ENCODE assay signal across 13 cellular contexts in genomic region chr4:99943904-99944437, GRCh38. TPM values are rescaled to one million over a fixed set of nuclear protein-coding genes. Genes with fewer than 3 reads are reported as not detected.
DNase-seq lines count a peak whose midpoint lies in the region; ATAC-seq and TF ChIP-seq lines count a peak whose summit lies in the region.
"Had no signal": no experiment of that assay in that cellular context is flagged by ENCODE, and none has a peak within 500 bp of the region (broad histone marks: within the 10 kb centered on the region; RNA-seq: fewer than 3 reads in every experiment).

No MANE protein-coding gene starts in this region.

- H3K27me3 Mint-ChIP-seq in activated CD4-positive, alpha-beta T cell treated with anti-CD3 and anti-CD28 coated beads, Interleukin-2, amount 10 ng/mL, durations not matched to agents 7 days and 5 days = no peaks in the 10 kb centered on the region
- H3K27me3 Mint-ChIP-seq in HFFc6 (ENCODE audit: insufficient read depth) = peaks cover 8% of the 10 kb centered on the region

- peaks cover 0 to 62% (median 25%) of the 10 kb centered on the region in 4 donors for H3K4me1 ChIP-seq in tibial artery

- peak overlapping the region; percentile 18 for H3K4me3 ChIP-seq in neural cell (ENCODE audit: low read length)
- no peak overlapping the region for H3K4me3 ChIP-seq in tibial artery
- H3K4me3 ChIP-seq: sigmoid colon had no signal

- DNase-seq in activated CD4-positive, alpha-beta T cell treated with anti-CD3 and anti-CD28 coated beads, Interleukin-2, amount 10 ng/mL, durations not matched to agents 7 days and 5 days = no peak
- DNase-seq in activated CD4-positive, alpha-beta T cell treated with anti-CD3 and anti-CD28 coated beads for 4 hours = no peak
- DNase-seq in HFFc6 = no peak
- DNase-seq in activated naive CD4-positive, alpha-beta T cell treated with anti-CD3 and anti-CD28 coated beads, Interleukin-2, amount 50 U/mL, for 72 hours (ENCODE audit: low spot score in 2 of 2) = no peak
- no peak for DNase-seq in GM19238 (ENCODE audit: insufficient read length, low spot score)
- no peak for DNase-seq in tibial artery
- DNase-seq in AG08395 (ENCODE audit: low spot score) = no peak
- DNase-seq: ACHN; activated effector memory CD4-positive, alpha-beta T cell treated with Interleukin-2 at 50 U/mL for 16 hours; NCI-H524; sigmoid colon; upper lobe of right lung had no signal

- H3K79me2 ChIP-seq in neural cell (replicated peaks; ENCODE audit: insufficient read depth, low read length) = peaks cover 63% of the 10 kb centered on the region

- TF ChIP-seq EP300 in neural cell (conservative IDR thresholded peaks at IDR 0.05; ENCODE audit: poor library complexity, severe bottlenecking) = no peak

- no peak overlapping the region for H3K27ac ChIP-seq in neural cell (ENCODE audit: low read length)
- H3K27ac ChIP-seq in tibial artery = no peak overlapping the region
- H3K27ac ChIP-seq: upper lobe of right lung had no signal

- H3F3A ChIP-seq in neural cell (ENCODE audit: insufficient read depth, low read length, poor library complexity, severe bottlenecking) = no peaks in the 10 kb centered on the region

- TF ChIP-seq RAD21 in neural cell (conservative IDR thresholded peaks at IDR 0.05) = no peak

- no peak overlapping the region for H3K9ac ChIP-seq in neural cell (ENCODE audit: low read length)

- peaks cover 10% of the 10 kb centered on the region for H3K9me3 Mint-ChIP-seq in activated CD4-positive, alpha-beta T cell treated with anti-CD3 and anti-CD28 coated beads, Interleukin-2, amount 10 ng/mL, durations not matched to agents 7 days and 5 days
- no peaks in the 10 kb centered on the region for H3K9me3 Mint-ChIP-seq in HFFc6
- H3K9me3 Mint-ChIP-seq in activated naive CD4-positive, alpha-beta T cell treated with anti-CD3 and anti-CD28 coated beads, Interleukin-2, amount 50 U/mL, for 72 hours = no peaks in the 10 kb centered on the region

- CTCF ChIA-PET in activated CD4-positive, alpha-beta T cell treated with anti-CD3 and anti-CD28 coated beads, Interleukin-2, amount 10 ng/mL, durations not matched to agents 7 days and 5 days (lab: Charles Lee) = interaction anchor here (0.5 to 1.3 kb wide), 2 partner anchors 7 to 61 kb away, joined by 3 to 4 read pairs; no protein-coding TSS in a partner anchor

- POLR2A ChIA-PET in activated CD4-positive, alpha-beta T cell treated with anti-CD3 and anti-CD28 coated beads, Interleukin-2, amount 10 ng/mL, durations not matched to agents 7 days and 5 days (lab: Charles Lee) = interaction anchor here (0.6 kb wide), 1 partner anchor 128 kb away, joined by 3 read pairs; no protein-coding TSS in a partner anchor

- no peaks in the 10 kb centered on the region for H3K9me2 ChIP-seq in neural cell (ENCODE audit: insufficient read depth, low read length)

- peaks cover 41% of the 10 kb centered on the region for H3K36me3 Mint-ChIP-seq in activated CD4-positive, alpha-beta T cell treated with anti-CD3 and anti-CD28 coated beads, Interleukin-2, amount 10 ng/mL, durations not matched to agents 7 days and 5 days (ENCODE audit: low read depth)
- peaks cover 43% of the 10 kb centered on the region for H3K36me3 Mint-ChIP-seq in HFFc6 (ENCODE audit: low read depth)
- H3K36me3 Mint-ChIP-seq in activated naive CD4-positive, alpha-beta T cell treated with anti-CD3 and anti-CD28 coated beads, Interleukin-2, amount 50 U/mL, for 72 hours = peaks cover 35 to 45% of the 10 kb centered on the region in 2 donors

- no peaks in the 10 kb centered on the region for H4K20me1 ChIP-seq in neural cell (ENCODE audit: insufficient read depth)

- TF ChIP-seq CTCF in HFFc6 (IDR thresholded peaks at IDR 0.05) = no peak
- TF ChIP-seq CTCF in neural cell (IDR thresholded peaks at IDR 0.05; ENCODE audit: poor library complexity, severe bottlenecking) = no peak
- no peak for TF ChIP-seq CTCF in tibial artery (IDR thresholded peaks at IDR 0.05)

- intact Hi-C loops in tibial artery (cut with DNase I; ENCODE audit: low total_unique reads) = no loop called here

- H3K27me3 ChIP-seq in neural cell (ENCODE audit: insufficient read depth, low read depth, low read length) = no peaks in the 10 kb centered on the region
- H3K27me3 ChIP-seq in tibial artery = no peaks in the 10 kb centered on the region
- H3K27me3 ChIP-seq: sigmoid colon, upper lobe of right lung had no signal

- no peak overlapping the region for H3K27ac Mint-ChIP-seq in activated CD4-positive, alpha-beta T cell treated with anti-CD3 and anti-CD28 coated beads, Interleukin-2, amount 10 ng/mL, durations not matched to agents 7 days and 5 days
- H3K27ac Mint-ChIP-seq in HFFc6 = no peak overlapping the region; the same call in 1 of the 2 replicates
- peak overlapping the region; percentile 36 to 67 for H3K27ac Mint-ChIP-seq in activated naive CD4-positive, alpha-beta T cell treated with anti-CD3 and anti-CD28 coated beads, Interleukin-2, amount 50 U/mL, for 72 hours

- H3K4me1 Mint-ChIP-seq in activated CD4-positive, alpha-beta T cell treated with anti-CD3 and anti-CD28 coated beads, Interleukin-2, amount 10 ng/mL, durations not matched to agents 7 days and 5 days = peaks cover 57% of the 10 kb centered on the region
- peaks cover 51% of the 10 kb centered on the region for H3K4me1 Mint-ChIP-seq in HFFc6 (ENCODE audit: low read depth)

- no peaks in the 10 kb centered on the region for H3K9me3 ChIP-seq in neural cell (ENCODE audit: low read length)
- no peaks in the 10 kb centered on the region for H3K9me3 ChIP-seq in tibial artery
- H3K9me3 ChIP-seq: sigmoid colon, upper lobe of right lung had no signal

- no peak overlapping the region for H2AFZ ChIP-seq in neural cell (ENCODE audit: low read depth, low read length)

- H3K4me2 ChIP-seq in neural cell (ENCODE audit: low read length) = no peak overlapping the region

- peak overlapping the region; percentile 99 for H3K4me3 Mint-ChIP-seq in activated CD4-positive, alpha-beta T cell treated with anti-CD3 and anti-CD28 coated beads, Interleukin-2, amount 10 ng/mL, durations not matched to agents 7 days and 5 days
- peak overlapping the region; percentile 66 for H3K4me3 Mint-ChIP-seq in HFFc6

- H3K36me3 ChIP-seq in neural cell (ENCODE audit: insufficient read depth, low read length) (no peaks in the 10 kb centered on the region), tibial artery (no peaks in the 10 kb centered on the region)
- H3K36me3 ChIP-seq: sigmoid colon had no signal

- ATAC-seq in activated naive CD4-positive, alpha-beta T cell treated with anti-CD3 and anti-CD28 coated beads, Interleukin-2, amount 50 U/mL, for 72 hours = no peak
- ATAC-seq: upper lobe of right lung had no signal

TF ChIP-seq in neural cell, 6 proteins besides CTCF, POLR2A, EP300 and RAD21 (continues in another document):
- no peak for TF ChIP-seq EZH2 (IDR thresholded peaks at IDR 0.05; ENCODE audit: borderline replicate concordance, insufficient read depth, low read length, poor library complexity, severe bottlenecking)
- no peak for TF ChIP-seq REST (IDR thresholded peaks at IDR 0.05; ENCODE audit: borderline replicate concordance)
- TF ChIP-seq TAF1 (IDR thresholded peaks at IDR 0.05; ENCODE audit: low read depth) = no peak
- no peak for TF ChIP-seq POLR2AphosphoS5 (IDR thresholded peaks at IDR 0.05)
- no peak for TF ChIP-seq MXI1 (conservative IDR thresholded peaks at IDR 0.05; ENCODE audit: poor library complexity, severe bottlenecking)

RNA-seq across cellular contexts. Expression of gene DNAJB14, which starts 2.4 kb away (rescaled TPM):
- total RNA-seq in activated CD4-positive, alpha-beta T cell treated with anti-CD3 and anti-CD28 coated beads, Interleukin-2, amount 10 ng/mL, durations not matched to agents 7 days and 5 days = 10 to 100 TPM; 47.1 to 53.1 TPM
- 10 to 100 TPM; 54.1 to 72.8 (median 57.8) TPM for total RNA-seq in HFFc6 (2021; fragmentation: NEBNext Ultra II Directional; extraction: Animal tissue kit (Norgen Biotek cat#: 25700))
- total RNA-seq in activated naive CD4-positive, alpha-beta T cell treated with anti-CD3 and anti-CD28 coated beads, Interleukin-2, amount 50 U/mL, for 72 hours = 10 to 100 TPM; 39.3 to 41.1 TPM
- polyA plus RNA-seq in neural cell = 39.6 and 41.3 TPM in 2 replicates
- 97.1 and 98.2 TPM in 2 replicates for polyA minus RNA-seq in neural cell

RNA-seq across cellular contexts. Expression of gene H2AZ1, which starts 6.1 kb away (rescaled TPM):
- 100 to 1,000 TPM; 426 to 554 TPM for total RNA-seq in activated CD4-positive, alpha-beta T cell treated with anti-CD3 and anti-CD28 coated beads, Interleukin-2, amount 10 ng/mL, durations not matched to agents 7 days and 5 days
- total RNA-seq in HFFc6 (2021; fragmentation: NEBNext Ultra II Directional; extraction: Animal tissue kit (Norgen Biotek cat#: 25700)) = 100 to 1,000 TPM; 430 to 691 (median 565) TPM
- 100 to 1,000 TPM; 833 to 883 TPM for total RNA-seq in activated naive CD4-positive, alpha-beta T cell treated with anti-CD3 and anti-CD28 coated beads, Interleukin-2, amount 50 U/mL, for 72 hours
- polyA plus RNA-seq in neural cell = 519 and 571 TPM in 2 replicates
- 147 and 148 TPM in 2 replicates for polyA minus RNA-seq in neural cell

RNA-seq across cellular contexts. Expression of gene LAMTOR3, which starts 49.7 kb away (rescaled TPM):
- 10 to 100 TPM; 28.9 to 33.1 TPM for total RNA-seq in activated CD4-positive, alpha-beta T cell treated with anti-CD3 and anti-CD28 coated beads, Interleukin-2, amount 10 ng/mL, durations not matched to agents 7 days and 5 days
- 10 to 100 TPM; 23.7 to 34.6 (median 26.8) TPM for total RNA-seq in HFFc6 (2021; fragmentation: NEBNext Ultra II Directional; extraction: Animal tissue kit (Norgen Biotek cat#: 25700))
- total RNA-seq in activated naive CD4-positive, alpha-beta T cell treated with anti-CD3 and anti-CD28 coated beads, Interleukin-2, amount 50 U/mL, for 72 hours = 10 to 100 TPM; 27.4 to 38.7 TPM
- 172 and 203 TPM in 2 replicates for polyA plus RNA-seq in neural cell
- polyA minus RNA-seq in neural cell = 130 and 165 TPM in 2 replicates

Comparison
In these comparisons a context has a peak if more than half of its experiments do, and no peak if none do; other contexts are left out.
1. H3K27ac Mint-ChIP-seq: peak in activated naive CD4-positive, alpha-beta T cell treated with anti-CD3 and anti-CD28 coated beads, Interleukin-2, amount 50 U/mL, for 72 hours (2 of 2); none in activated CD4-positive, alpha-beta T cell treated with anti-CD3 and anti-CD28 coated beads, Interleukin-2, amount 10 ng/mL, durations not matched to agents 7 days and 5 days (single experiment) and HFFc6 (single experiment).